Comparison of ENCODE assay signal across 17 cellular contexts in the genomic region with DNA sequence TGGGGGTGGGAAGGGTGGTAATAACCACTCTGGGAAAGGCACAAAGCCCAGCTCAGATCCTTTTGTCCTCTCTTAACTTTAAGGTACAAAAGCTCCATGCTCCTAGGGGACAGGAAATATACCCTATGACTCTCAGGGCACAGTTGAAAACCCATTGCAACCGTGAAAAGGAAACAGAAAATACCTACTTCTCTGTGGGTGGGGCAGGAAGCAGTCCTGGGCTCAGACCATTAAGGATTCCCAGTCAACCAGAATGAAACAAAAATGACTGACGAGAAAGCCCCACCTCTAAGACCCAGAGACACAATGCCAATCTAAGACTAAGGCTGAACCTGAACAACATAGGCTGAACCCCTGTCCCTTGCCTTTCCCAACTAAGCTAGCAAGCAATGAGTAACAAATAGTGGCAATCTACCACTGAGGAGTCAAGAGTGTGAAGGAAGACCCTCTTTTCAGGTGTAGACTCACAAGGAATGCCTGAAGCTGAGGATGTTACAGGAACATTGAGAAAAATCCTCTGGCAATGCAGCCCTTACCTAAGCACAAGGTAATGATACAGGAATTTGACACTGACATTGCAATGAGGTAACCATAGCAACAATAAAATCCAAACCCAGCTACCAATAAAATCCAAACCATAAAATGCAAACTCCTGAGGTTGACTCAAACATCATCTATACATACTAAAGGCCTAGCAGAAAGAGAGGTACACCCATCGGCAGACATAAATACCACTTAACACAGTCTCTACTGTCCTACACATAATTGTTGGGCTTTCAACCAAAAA.
DNase-seq lines count a peak whose midpoint lies in the region; ATAC-seq and TF ChIP-seq lines count a peak whose summit lies in the region.
"Had no signal": no experiment of that assay in that cellular context is flagged by ENCODE, and none has a peak within 500 bp of the region (broad histone marks: within the 10 kb centered on the region; RNA-seq: fewer than 3 reads in every experiment).

No MANE protein-coding gene starts in this region.

- H3K27me3 ChIP-seq in mesendoderm (ENCODE audit: insufficient read depth, low read length, poor library complexity) (no peaks in the 10 kb centered on the region), thyroid gland (no peaks in the 10 kb centered on the region)
- H3K27me3 ChIP-seq: BE2C had no signal

- no peak overlapping the region for H3K9ac ChIP-seq in mesendoderm (ENCODE audit: low read length)

- H3K79me1 ChIP-seq in mesendoderm (ENCODE audit: low read length) = no peaks in the 10 kb centered on the region

- no peak overlapping the region for H2BK5ac ChIP-seq in mesendoderm (ENCODE audit: low read length)

- H4K5ac ChIP-seq in mesendoderm (ENCODE audit: low read length) = no peak overlapping the region

- H2BK120ac ChIP-seq in mesendoderm (ENCODE audit: low read depth, low read length) = no peak overlapping the region

- H3K4me1 ChIP-seq in mesendoderm (ENCODE audit: control insufficient read depth, low read depth, low read length) = no peaks in the 10 kb centered on the region
- no peaks in the 10 kb centered on the region for H3K4me1 ChIP-seq in thyroid gland
- H3K4me1 ChIP-seq: BE2C had no signal

- no peaks in the 10 kb centered on the region for H3K36me3 ChIP-seq in mesendoderm (ENCODE audit: control insufficient read depth, insufficient read depth, low read length)
- H3K36me3 ChIP-seq in thyroid gland = no peaks in the 10 kb centered on the region
- H3K36me3 ChIP-seq: BE2C had no signal

- ATAC-seq in GM19351 (IDR thresholded peaks at IDR 0.05; ENCODE audit: unreplicated experiment) = peak; percentile 69
- ATAC-seq in GM21737 (IDR thresholded peaks at IDR 0.05; ENCODE audit: unreplicated experiment) = peak; percentile 74
- peak; percentile 56 for ATAC-seq in HG03558 (IDR thresholded peaks at IDR 0.05; ENCODE audit: extremely low read depth, unreplicated experiment)
- no peak for ATAC-seq in GM19467 (IDR thresholded peaks at IDR 0.05; ENCODE audit: unreplicated experiment)
- ATAC-seq in HG03460 (IDR thresholded peaks at IDR 0.05; ENCODE audit: unreplicated experiment) = no peak
- ATAC-seq in HG02885 (IDR thresholded peaks at IDR 0.05; ENCODE audit: poor library complexity, unreplicated experiment) = no peak
- ATAC-seq: HCT116, PC-3 had no signal

- no peak overlapping the region for H3K23ac ChIP-seq in mesendoderm (ENCODE audit: low read length)

- H2BK15ac ChIP-seq in mesendoderm (replicated peaks; ENCODE audit: low read depth) = no peak overlapping the region

- H4K8ac ChIP-seq in mesendoderm (ENCODE audit: low read depth, low read length) = no peak overlapping the region

- H3K27ac ChIP-seq in mesendoderm (ENCODE audit: low read depth, low read length) (no peak overlapping the region), thyroid gland (no peak overlapping the region)

- no peak for TF ChIP-seq CTCF in thyroid gland (IDR thresholded peaks at IDR 0.05)

- no peak overlapping the region for H3K56ac ChIP-seq in mesendoderm (ENCODE audit: low read length)

- H3K4me2 ChIP-seq in mesendoderm (ENCODE audit: low read length) = no peak overlapping the region

- DNase-seq in mesendoderm = peak; percentile 35
- DNase-seq in thyroid gland = no peak
- DNase-seq: BE2C; CD4-positive, alpha-beta memory T cell; DMS79; Karpas-422; NCI-H1105 treated with DMSO at 0.1 percent for 48 hours; NCI-H2029; NCI-H226; PC-3 had no signal

- no peak overlapping the region for H3K18ac ChIP-seq in mesendoderm (ENCODE audit: low read length)

- WGBS in mesendoderm (ENCODE audit: extremely low coverage, insufficient coverage, low lambda C conversion rate) = no CpG with 5 or more reads among the region's 3 CpGs
- WGBS in thyroid gland, 2 donors = 67 to 78% methylated on average over 3 of the region's 3 CpGs

- no peak overlapping the region for H3K4me3 ChIP-seq in mesendoderm (ENCODE audit: low read length)
- no peak overlapping the region for H3K4me3 ChIP-seq in thyroid gland (replicated peaks in 1 of 3)

- no peak overlapping the region for H2AK5ac ChIP-seq in mesendoderm (ENCODE audit: low read length)

- H3K4ac ChIP-seq in mesendoderm (ENCODE audit: low read depth, low read length) = no peak overlapping the region

- H3K9me3 ChIP-seq in thyroid gland = no peaks in the 10 kb centered on the region
- H3K9me3 ChIP-seq: BE2C had no signal

- no peaks in the 10 kb centered on the region for H3K79me2 ChIP-seq in mesendoderm (ENCODE audit: control insufficient read depth, insufficient read depth, low read length)

- intact Hi-C loops in thyroid gland (cut with DNase I) = no loop called here

- TF ChIP-seq POLR2A in thyroid gland (IDR thresholded peaks at IDR 0.05) = no peak

Comparison
In these comparisons a context has a peak if more than half of its experiments do, and no peak if none do; other contexts are left out.
1. ATAC-seq: peak in GM19351 (single experiment), GM21737 (single experiment) and HG03558 (single experiment); none in GM19467 (single experiment), HG03460 (single experiment) and HG02885 (single experiment).